17 cellular contexts compared by ENCODE assay signal in the genomic region with DNA sequence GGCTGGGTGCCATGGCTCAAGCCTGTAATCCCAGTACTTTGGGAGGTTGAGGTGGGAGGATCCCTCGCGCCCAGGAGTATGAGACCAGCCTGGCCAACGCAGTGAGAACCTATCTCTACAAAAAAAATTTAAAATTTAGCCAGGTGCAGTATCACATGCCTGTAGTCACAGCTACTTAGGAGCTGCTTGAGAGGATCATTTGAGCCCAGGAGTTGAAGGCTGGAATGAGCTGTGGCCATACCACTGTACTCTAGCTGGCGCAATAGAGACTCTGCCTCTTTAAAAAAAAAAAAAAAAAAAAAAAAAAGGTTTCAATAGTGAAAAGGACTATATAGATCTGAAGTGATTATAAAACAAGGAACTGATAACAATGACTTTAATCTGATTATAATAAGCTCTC. TPM values are rescaled to one million over a fixed set of nuclear protein-coding genes. Genes with fewer than 3 reads are reported as not detected.
DNase-seq lines count a peak whose midpoint lies in the region; ATAC-seq and TF ChIP-seq lines count a peak whose summit lies in the region.
"Had no signal": no experiment of that assay in that cellular context is flagged by ENCODE, and none has a peak within 500 bp of the region (broad histone marks: within the 10 kb centered on the region; RNA-seq: fewer than 3 reads in every experiment).

No MANE protein-coding gene starts in this region.

- H3K4me3 Mint-ChIP-seq in CD4-positive, alpha-beta T cell, result no peak overlapping the region
- no peak overlapping the region for H3K4me3 Mint-ChIP-seq in Calu3 (ENCODE audit: low read depth, unreplicated experiment)
- H3K4me3 Mint-ChIP-seq: CD8-positive, alpha-beta memory T cell; dendritic cell treated with granulocyte-macrophage colony-stimulating factor and Interleukin-4, amounts not matched to agents 40 ng/mL and 50 ng/mL, for 4 days; type B pancreatic cell had no signal

- no peaks in the 10 kb centered on the region for H3K4me1 ChIP-seq in OCI-LY7 (ENCODE audit: insufficient read depth, low read length, poor library complexity, severe bottlenecking)
- H3K4me1 ChIP-seq: psoas muscle had no signal

- peaks cover 62% of the 10 kb centered on the region for H3K36me3 Mint-ChIP-seq in CD4-positive, alpha-beta T cell (ENCODE audit: low read depth)
- H3K36me3 Mint-ChIP-seq in Calu3 (ENCODE audit: insufficient read depth, unreplicated experiment), result peaks cover 41% of the 10 kb centered on the region

- no peak overlapping the region for H2AFZ ChIP-seq in OCI-LY7 (ENCODE audit: low read length)

- H3K36me3 ChIP-seq in OCI-LY7 (ENCODE audit: insufficient read depth, low read length), result peaks cover 98% of the 10 kb centered on the region

- no peaks in the 10 kb centered on the region for H3K9me3 ChIP-seq in CD4-positive, alpha-beta T cell (ENCODE audit: control insufficient read depth, low read length)
- no peaks in the 10 kb centered on the region for H3K9me3 ChIP-seq in OCI-LY7 (ENCODE audit: low read length)
- H3K9me3 ChIP-seq: psoas muscle had no signal

- intact Hi-C loops in CD4-positive, alpha-beta T cell (cut with DNase I, micrococcal nuclease), result no loop called here
- intact Hi-C loops in Calu3 (cut with micrococcal nuclease; ENCODE audit: unreplicated experiment), result no loop called here
- intact Hi-C loops in OCI-LY7 (cut with micrococcal nuclease; ENCODE audit: unreplicated experiment), result no loop called here

- no peaks in the 10 kb centered on the region for H3K9me3 Mint-ChIP-seq in CD4-positive, alpha-beta T cell
- no peaks in the 10 kb centered on the region for H3K9me3 Mint-ChIP-seq in Calu3 (ENCODE audit: low read depth, unreplicated experiment)
- H3K9me3 Mint-ChIP-seq: CD8-positive, alpha-beta memory T cell; dendritic cell treated with granulocyte-macrophage colony-stimulating factor and Interleukin-4, amounts not matched to agents 40 ng/mL and 50 ng/mL, for 4 days; type B pancreatic cell had no signal

- no peak overlapping the region for H3K4me2 ChIP-seq in OCI-LY7 (ENCODE audit: low read length)

- ATAC-seq in CD4-positive, alpha-beta T cell (ENCODE audit: poor library complexity), result no peak
- ATAC-seq in GM18502 (IDR thresholded peaks at IDR 0.05; ENCODE audit: poor library complexity, unreplicated experiment), result no peak

- peaks cover 20% of the 10 kb centered on the region for H3K4me1 Mint-ChIP-seq in CD4-positive, alpha-beta T cell (ENCODE audit: low read depth)
- H3K4me1 Mint-ChIP-seq in Calu3 (ENCODE audit: low read depth, unreplicated experiment), result no peaks in the 10 kb centered on the region

- peaks cover 20% of the 10 kb centered on the region; the same call in 1 of the 2 replicates for H3K79me2 ChIP-seq in OCI-LY7 (ENCODE audit: insufficient read depth, low read depth, low read length)

- no peak for TF ChIP-seq CTCF in CD4-positive, alpha-beta T cell (IDR thresholded peaks at IDR 0.05)
- no peak for TF ChIP-seq CTCF in Calu3 (IDR thresholded peaks at IDR 0.05; ENCODE audit: unreplicated experiment)
- no peak for TF ChIP-seq CTCF in OCI-LY7 (conservative IDR thresholded peaks at IDR 0.05; ENCODE audit: low read length)
- peak; percentile 12 for TF ChIP-seq CTCF in epithelial cell of proximal tubule (conservative IDR thresholded peaks at IDR 0.05; ENCODE audit: low read depth, low read length)

- DNase-seq in CD4-positive, alpha-beta T cell, result no peak
- no peak for DNase-seq in Calu3
- DNase-seq in OCI-LY7 (ENCODE audit: low spot score), result no peak
- DNase-seq in epithelial cell of proximal tubule (ENCODE audit: low read depth), result no peak
- DNase-seq in T-helper 1 cell, result no peak
- DNase-seq in NCI-H774 (lab: John Stamatoyannopoulos, UW), result no peak
- DNase-seq in stimulated activated CD4-positive, alpha-beta T cell treated with anti-CD3 and anti-CD28 coated beads, Interleukin-4, amount 100 ng/mL, for 1 hour, result no peak
- DNase-seq: activated CD4-positive, alpha-beta T cell treated with anti-CD3 and anti-CD28 coated beads, Interleukin-2, amount 50 U/mL, for 48 hours; activated T-cell treated with anti-CD3 and anti-CD28 coated beads for 4 hours; CD8-positive, alpha-beta memory T cell; GF-D8; NCI-H2171 treated with DMSO at 0.1 percent for 48 hours; NCI-H526; psoas muscle had no signal

- POLR2A ChIA-PET in CD4-positive, alpha-beta T cell (lab: Charles Lee), result interaction anchor here (1.0 to 1.4 kb wide), 5 partner anchors 13 to 40 kb away, joined by 3 to 8 read pairs (median 3); a partner anchor contains a TSS
- POLR2A ChIA-PET in OCI-LY7 (lab: Charles Lee), result interaction anchor here (0.6 to 1.8 kb wide), 8 partner anchors 9 to 187 kb away, joined by 3 to 9 read pairs (median 4); a partner anchor contains a TSS

- H3K4me3 ChIP-seq in OCI-LY7 (ENCODE audit: low read depth, low read length, poor library complexity, severe bottlenecking) (no peak overlapping the region), epithelial cell of proximal tubule (ENCODE audit: low read depth, low read length) (no peak overlapping the region)
- H3K4me3 ChIP-seq: psoas muscle had no signal

- no peaks in the 10 kb centered on the region for H3K27me3 ChIP-seq in CD4-positive, alpha-beta T cell (ENCODE audit: control insufficient read depth, insufficient read depth, low read length)

- CTCF ChIA-PET in CD4-positive, alpha-beta T cell (lab: Charles Lee), result no interaction called here
- CTCF ChIA-PET in Calu3 (lab: Charles Lee), result interaction anchor here (1.0 to 1.2 kb wide), 2 partner anchors 13 to 40 kb away, joined by 3 to 4 read pairs; a partner anchor contains a TSS
- CTCF ChIA-PET in OCI-LY7 (lab: Charles Lee; ENCODE audit: unreplicated experiment), result interaction anchor here (0.6 kb wide), 1 partner anchor 14 kb away, joined by 3 read pairs; a partner anchor contains a TSS

- no peaks in the 10 kb centered on the region for H3K27me3 Mint-ChIP-seq in CD4-positive, alpha-beta T cell
- H3K27me3 Mint-ChIP-seq in Calu3 (ENCODE audit: unreplicated experiment), result no peaks in the 10 kb centered on the region
- H3K27me3 Mint-ChIP-seq: CD8-positive, alpha-beta memory T cell; dendritic cell treated with granulocyte-macrophage colony-stimulating factor and Interleukin-4, amounts not matched to agents 40 ng/mL and 50 ng/mL, for 4 days; type B pancreatic cell had no signal

- no peaks in the 10 kb centered on the region for H3K9me2 ChIP-seq in OCI-LY7 (ENCODE audit: insufficient read depth, low read length)

- no peak overlapping the region for H3K27ac ChIP-seq in CD4-positive, alpha-beta T cell (ENCODE audit: low read depth, low read length)
- H3K27ac ChIP-seq in OCI-LY7 (ENCODE audit: low read depth, low read length, poor library complexity, severe bottlenecking), result no peak overlapping the region
- H3K27ac ChIP-seq: psoas muscle had no signal

- BruUV-seq in Calu3 (replicated peaks; lab: Mats Ljungman, UMichigan), result TSS peak; percentile 1
- BruUV-seq in OCI-LY7 (replicated peaks; lab: Mats Ljungman, UMichigan), result TSS peak; percentile 9

- no peaks in the 10 kb centered on the region; the same call in 1 of the 2 replicates for H4K20me1 ChIP-seq in OCI-LY7 (ENCODE audit: insufficient read depth, low read length)

- peak overlapping the region; percentile 39 for H3K27ac Mint-ChIP-seq in CD4-positive, alpha-beta T cell
- H3K27ac Mint-ChIP-seq in Calu3 (ENCODE audit: unreplicated experiment), result no peak overlapping the region
- H3K27ac Mint-ChIP-seq: dendritic cell treated with granulocyte-macrophage colony-stimulating factor and Interleukin-4, amounts not matched to agents 40 ng/mL and 50 ng/mL, for 4 days; type B pancreatic cell had no signal

RNA-seq across cellular contexts. Expression of a gene that starts 13.5 kb away (rescaled TPM):
- total RNA-seq in CD4-positive, alpha-beta T cell, result 100 to 1,000 TPM; 104 to 108 TPM
- total RNA-seq in Calu3 (2022), result 222 and 260 TPM in 2 replicates
- 88.9 and 89.1 TPM in 2 replicates for total RNA-seq in OCI-LY7 (2014; rRNA removed; shearing (Covaris generic))
- 171 and 206 TPM in 2 replicates for total RNA-seq in OCI-LY7 (2022)
- total RNA-seq in epithelial cell of proximal tubule, result 255 TPM in 2 replicates

RNA-seq across cellular contexts. Expression of a gene that starts 40.2 kb away (rescaled TPM):
- 10 to 100 TPM; 89.6 to 94.7 TPM for total RNA-seq in CD4-positive, alpha-beta T cell
- total RNA-seq in Calu3 (2022) (24.9 and 26.7 TPM in 2 replicates), OCI-LY7 (2022) (38.2 and 39.3 TPM in 2 replicates), epithelial cell of proximal tubule (2.7 and 8.6 TPM in 2 replicates)
- 10.3 and 29.6 TPM in 2 replicates for total RNA-seq in OCI-LY7 (2014; rRNA removed; shearing (Covaris generic))

RNA-seq across cellular contexts. Expression of a gene that starts 58.2 kb away (rescaled TPM):
- total RNA-seq in CD4-positive, alpha-beta T cell, result 10 to 100 TPM; 38.8 to 43.6 TPM
- 39.4 and 42.3 TPM in 2 replicates for total RNA-seq in Calu3 (2022)
- total RNA-seq in OCI-LY7 (2014; rRNA removed; shearing (Covaris generic)), result 34.3 and 42.5 TPM in 2 replicates
- total RNA-seq in OCI-LY7 (2022), result 59.9 and 60.4 TPM in 2 replicates
- 70.0 and 103 TPM in 2 replicates for total RNA-seq in epithelial cell of proximal tubule
